Comparison of ENCODE assay signal across 27 cellular contexts in genomic region chr2:53811601-53812000, GRCh38. TPM values are rescaled to one million over a fixed set of nuclear protein-coding genes. Genes with fewer than 3 reads are reported as not detected.
"Had no signal": no experiment of that assay in that cellular context is flagged by ENCODE, and none has a peak within 500 bp of the region (broad histone marks: within the 10 kb centered on the region; RNA-seq: fewer than 3 reads in every experiment).

No MANE protein-coding gene starts in this region.

- H3K27ac ChIP-seq: neural progenitor cell, neutrophil, parathyroid adenoma, skin epidermis, stomach, testis, thyroid gland, transverse colon, upper lobe of left lung, vagina had no signal

- H3K27me3 ChIP-seq: hepatocyte, neural progenitor cell, neutrophil, stomach, testis, thyroid gland, transverse colon, upper lobe of left lung, vagina had no signal

- H3K9me3 Mint-ChIP-seq: mesothelial cell of epicardium; naive B cell; natural killer cell; nephron progenitor cell; neural progenitor cell; stimulated activated naive B cell treated with anti-CD40 and anti-IgM and Interleukin-4, amounts not matched to agents 10 μg/mL and 1 μg/mL and 100 μg/mL, for 72 hours had no signal

- H3K4me3 Mint-ChIP-seq: mesothelial cell of epicardium; naive B cell; natural killer cell; nephron progenitor cell; neural progenitor cell; stimulated activated naive B cell treated with anti-CD40 and anti-IgM and Interleukin-4, amounts not matched to agents 10 μg/mL and 1 μg/mL and 100 μg/mL, for 72 hours had no signal

- H3K4me1 Mint-ChIP-seq: mesothelial cell of epicardium; naive B cell; natural killer cell; nephron progenitor cell; neural progenitor cell; stimulated activated naive B cell treated with anti-CD40 and anti-IgM and Interleukin-4, amounts not matched to agents 10 μg/mL and 1 μg/mL and 100 μg/mL, for 72 hours had no signal

- ATAC-seq: natural killer cell; psoas muscle; sciatic nerve; stimulated activated naive B cell treated with anti-CD40 and anti-IgM and Interleukin-4, amounts not matched to agents 10 μg/mL and 1 μg/mL and 100 μg/mL, for 72 hours; stimulated activated naive CD8-positive, alpha-beta T cell treated with anti-CD3 and anti-CD28 coated beads, Interleukin-15, Interleukin-2, amounts not matched to agents 100 U/mL and 50 U/mL, for 24 hours had no signal

- H3K36me3 Mint-ChIP-seq: natural killer cell had no signal

- H3K9me3 ChIP-seq: neutrophil, psoas muscle, stomach, testis, thyroid gland, transverse colon, upper lobe of left lung, vagina had no signal

- H3K4me1 ChIP-seq: neural progenitor cell, psoas muscle, stomach, testis, thyroid gland, upper lobe of left lung, vagina had no signal

- DNase-seq: islet precursor cell; mesendoderm; naive B cell; natural killer cell; nephron progenitor cell; occipital lobe; psoas muscle; stimulated activated CD4-positive, alpha-beta T cell treated with anti-CD3 and anti-CD28 coated beads, Interleukin-12 subunit alpha, Interleukin-12 subunit beta, amount 100 ng/mL, for 4 hours; stimulated activated CD4-positive, alpha-beta T cell treated with anti-CD3 and anti-CD28 coated beads, Interleukin-15, amount 100 ng/mL, for 24 hours; stimulated activated CD4-positive, alpha-beta T cell treated with anti-CD3 and anti-CD28 coated beads, Interleukin-2, amount 100 ng/mL, for 24 hours; stimulated activated CD4-positive, alpha-beta T cell treated with anti-CD3 and anti-CD28 coated beads, Interleukin-4, amount 100 ng/mL, for 1 hour; stimulated activated naive B cell treated with anti-CD40 and anti-IgM and Interleukin-4, amounts not matched to agents 10 μg/mL and 1 μg/mL and 100 μg/mL, for 72 hours; stimulated activated naive CD8-positive, alpha-beta T cell treated with anti-CD3 and anti-CD28 coated beads, Interleukin-15, Interleukin-2, amounts not matched to agents 100 U/mL and 50 U/mL, for 24 hours; stomach; testis; thyroid gland; transverse colon; upper lobe of left lung had no signal

- H3K27ac Mint-ChIP-seq: mesothelial cell of epicardium; natural killer cell; nephron progenitor cell; neural progenitor cell; stimulated activated naive B cell treated with anti-CD40 and anti-IgM and Interleukin-4, amounts not matched to agents 10 μg/mL and 1 μg/mL and 100 μg/mL, for 72 hours had no signal

- H3K9ac ChIP-seq: neural progenitor cell, parathyroid adenoma had no signal

- H3K27me3 Mint-ChIP-seq: naive B cell; stimulated activated naive B cell treated with anti-CD40 and anti-IgM and Interleukin-4, amounts not matched to agents 10 μg/mL and 1 μg/mL and 100 μg/mL, for 72 hours had no signal

- H3K4me3 ChIP-seq: hepatocyte, lung, neural progenitor cell, psoas muscle, skin epidermis, stomach, testis, thyroid gland, transverse colon, upper lobe of left lung, vagina had no signal

RNA-seq across cellular contexts. Expression of gene GPR75, which starts 48.2 kb away (rescaled TPM):
- polyA plus RNA-seq: hepatocyte had no signal
